Comparison of ENCODE assay signal across 13 cellular contexts in the genomic region with DNA sequence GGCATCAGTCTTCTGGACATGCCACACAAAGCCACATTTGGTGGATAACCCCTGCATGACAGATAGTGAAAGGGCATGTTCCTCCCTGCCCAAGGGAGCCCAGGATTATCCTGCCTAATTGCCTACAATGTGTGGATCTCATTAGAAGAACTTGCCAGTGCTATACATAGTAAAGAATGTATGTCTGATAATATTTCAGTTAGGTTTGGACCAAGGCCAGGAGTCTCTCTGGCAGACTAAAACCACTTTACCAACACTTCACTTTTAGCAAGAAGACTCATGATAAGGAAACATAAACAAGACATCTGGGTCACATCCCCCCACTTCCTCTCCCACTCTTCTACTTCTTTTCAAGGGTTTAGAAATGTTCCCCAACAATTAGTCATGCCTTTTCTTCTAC.
DNase-seq lines count a peak whose midpoint lies in the region; ATAC-seq and TF ChIP-seq lines count a peak whose summit lies in the region.
"Had no signal": no experiment of that assay in that cellular context is flagged by ENCODE, and none has a peak within 500 bp of the region (broad histone marks: within the 10 kb centered on the region; RNA-seq: fewer than 3 reads in every experiment).

No MANE protein-coding gene starts in this region.

- no peak overlapping the region for H3K14ac ChIP-seq in IMR-90 (replicated peaks; ENCODE audit: low read depth, low read length)

- no peak overlapping the region for H3K4me3 Mint-ChIP-seq in activated naive CD4-positive, alpha-beta T cell treated with anti-CD3 and anti-CD28 coated beads, Interleukin-2, amount 10 ng/mL, durations not matched to agents 7 days and 5 days
- H3K4me3 Mint-ChIP-seq in activated naive CD8-positive, alpha-beta T cell treated with anti-CD3 and anti-CD28 coated beads for 36 hours, result no peak overlapping the region

- ATAC-seq in IMR-90 (ENCODE audit: low read depth), result no peak
- no peak for ATAC-seq in HG03469 (IDR thresholded peaks at IDR 0.05; ENCODE audit: unreplicated experiment)

- no peak overlapping the region for H2BK15ac ChIP-seq in IMR-90 (ENCODE audit: low read depth, low read length)

- no peaks in the 10 kb centered on the region for H3K4me1 Mint-ChIP-seq in activated naive CD4-positive, alpha-beta T cell treated with anti-CD3 and anti-CD28 coated beads, Interleukin-2, amount 10 ng/mL, durations not matched to agents 7 days and 5 days
- H3K4me1 Mint-ChIP-seq in activated naive CD8-positive, alpha-beta T cell treated with anti-CD3 and anti-CD28 coated beads for 36 hours, result no peaks in the 10 kb centered on the region

- no peaks in the 10 kb centered on the region for H3K9me1 ChIP-seq in IMR-90 (ENCODE audit: insufficient read depth, low read length)

- intact Hi-C loops in IMR-90 (cut with micrococcal nuclease), result no loop called here

- H3K27me3 Mint-ChIP-seq in activated naive CD4-positive, alpha-beta T cell treated with anti-CD3 and anti-CD28 coated beads, Interleukin-2, amount 10 ng/mL, durations not matched to agents 7 days and 5 days, result no peaks in the 10 kb centered on the region
- no peaks in the 10 kb centered on the region for H3K27me3 Mint-ChIP-seq in activated naive CD8-positive, alpha-beta T cell treated with anti-CD3 and anti-CD28 coated beads for 36 hours

- H2AK5ac ChIP-seq in IMR-90 (ENCODE audit: low read depth, low read length), result no peak overlapping the region

- H4K91ac ChIP-seq in IMR-90 (ENCODE audit: insufficient read depth, low read depth, low read length), result no peak overlapping the region

- H2BK20ac ChIP-seq in IMR-90 (ENCODE audit: low read depth, low read length), result no peak overlapping the region

- H2AK9ac ChIP-seq in IMR-90 (replicated peaks; ENCODE audit: low read depth, low read length, poor library complexity), result no peak overlapping the region

- H3K18ac ChIP-seq in IMR-90 (ENCODE audit: low read depth, low read length), result no peak overlapping the region

- no peaks in the 10 kb centered on the region for H4K20me1 ChIP-seq in IMR-90 (ENCODE audit: insufficient read depth, low read length)

- H3K36me3 Mint-ChIP-seq in activated naive CD4-positive, alpha-beta T cell treated with anti-CD3 and anti-CD28 coated beads, Interleukin-2, amount 10 ng/mL, durations not matched to agents 7 days and 5 days, result no peaks in the 10 kb centered on the region
- peaks cover 5% of the 10 kb centered on the region for H3K36me3 Mint-ChIP-seq in activated naive CD8-positive, alpha-beta T cell treated with anti-CD3 and anti-CD28 coated beads for 36 hours

- CTCF ChIA-PET in IMR-90 (lab: Yijun Ruan, JAX) (no interaction called here), RWPE1 (lab: Yijun Ruan, JAX) (no interaction called here)
- CTCF ChIA-PET in activated naive CD4-positive, alpha-beta T cell treated with anti-CD3 and anti-CD28 coated beads, Interleukin-2, amount 10 ng/mL, durations not matched to agents 7 days and 5 days (lab: Charles Lee), result no interaction called here

- no peak overlapping the region for H3K56ac ChIP-seq in IMR-90 (ENCODE audit: extremely low read depth, insufficient read depth, low read length)

- no peaks in the 10 kb centered on the region for H3K79me1 ChIP-seq in IMR-90 (ENCODE audit: low read depth in 1 of 2, low read length in 2 of 2)

- H3K27me3 ChIP-seq in IMR-90 (ENCODE audit: control insufficient read depth, insufficient read depth, low read length), result no peaks in the 10 kb centered on the region
- H3K27me3 ChIP-seq: upper lobe of left lung had no signal

- POLR2A ChIA-PET in IMR-90 (lab: Charles Lee; ENCODE audit: unreplicated experiment) (no interaction called here), RWPE1 (lab: Yijun Ruan, JAX; ENCODE audit: low non-redundant PET) (no interaction called here)

- H3K23ac ChIP-seq in IMR-90 (ENCODE audit: low read depth, low read length), result no peak overlapping the region

- peak; percentile 17 for DNase-seq in CMK (ENCODE audit: low read depth)
- peak; percentile 22 for DNase-seq in IMR-90
- DNase-seq in RWPE1 (ENCODE audit: low spot score), result peak; percentile 20
- DNase-seq in fibroblast of villous mesenchyme (ENCODE audit: low read depth), result peak; percentile 91
- DNase-seq in activated naive CD4-positive, alpha-beta T cell treated with anti-CD3 and anti-CD28 coated beads, Interleukin-2, amount 10 ng/mL, durations not matched to agents 7 days and 5 days, result no peak
- DNase-seq in activated naive CD8-positive, alpha-beta T cell treated with anti-CD3 and anti-CD28 coated beads for 36 hours, result no peak
- DNase-seq in superior temporal gyrus (ENCODE audit: extremely low spot score), result no peak
- DNase-seq: Caco-2, GOT3, NCI-H526, upper lobe of left lung had no signal

- H3K4me2 ChIP-seq in IMR-90 (ENCODE audit: low read depth, low read length), result no peak overlapping the region

- no peak overlapping the region for H4K8ac ChIP-seq in IMR-90 (ENCODE audit: low read depth in 2 of 2, low read length in 2 of 2)

- no peak overlapping the region for H3K4ac ChIP-seq in IMR-90 (ENCODE audit: low read depth, low read length)

- H3K4me1 ChIP-seq in IMR-90 (ENCODE audit: control insufficient read depth, insufficient read depth, low read length), result no peaks in the 10 kb centered on the region
- H3K4me1 ChIP-seq: Caco-2, parathyroid adenoma, upper lobe of left lung had no signal

- no peak for TF ChIP-seq POLR2A in IMR-90 (IDR thresholded peaks at IDR 0.05; ENCODE audit: low read depth, low read length)

- TF ChIP-seq CTCF in IMR-90 (conservative IDR thresholded peaks at IDR 0.05; ENCODE audit: low read depth, low read length) (no peak), RWPE1 (conservative IDR thresholded peaks at IDR 0.05; ENCODE audit: low read depth) (no peak), fibroblast of villous mesenchyme (IDR thresholded peaks at IDR 0.05; ENCODE audit: insufficient read depth, low read depth, low read length) (no peak)

- no peak overlapping the region for H2BK5ac ChIP-seq in IMR-90 (ENCODE audit: low read depth, low read length, poor library complexity, severe bottlenecking)

- H3K27ac Mint-ChIP-seq in activated naive CD4-positive, alpha-beta T cell treated with anti-CD3 and anti-CD28 coated beads, Interleukin-2, amount 10 ng/mL, durations not matched to agents 7 days and 5 days, result no peak overlapping the region
- H3K27ac Mint-ChIP-seq in activated naive CD8-positive, alpha-beta T cell treated with anti-CD3 and anti-CD28 coated beads for 36 hours, result no peak overlapping the region

- H3K27ac ChIP-seq in IMR-90 (ENCODE audit: insufficient read depth, low read length), result no peak overlapping the region
- H3K27ac ChIP-seq in RWPE1, result no peak overlapping the region
- H3K27ac ChIP-seq: parathyroid adenoma, upper lobe of left lung had no signal

- peaks cover 15% of the 10 kb centered on the region for H3K9me3 Mint-ChIP-seq in activated naive CD4-positive, alpha-beta T cell treated with anti-CD3 and anti-CD28 coated beads, Interleukin-2, amount 10 ng/mL, durations not matched to agents 7 days and 5 days
- peaks cover 27% of the 10 kb centered on the region for H3K9me3 Mint-ChIP-seq in activated naive CD8-positive, alpha-beta T cell treated with anti-CD3 and anti-CD28 coated beads for 36 hours

- BruUV-seq in IMR-90 (replicated peaks; lab: Mats Ljungman, UMichigan), result no TSS peak

- H3K9ac ChIP-seq in IMR-90 (ENCODE audit: low read depth, low read length), result no peak overlapping the region
- H3K9ac ChIP-seq: parathyroid adenoma had no signal

- H3K36me3 ChIP-seq in IMR-90 (ENCODE audit: control insufficient read depth, insufficient read depth, low read length), result no peaks in the 10 kb centered on the region
- H3K36me3 ChIP-seq: upper lobe of left lung had no signal

- TF ChIP-seq RAD21 in IMR-90 (IDR thresholded peaks at IDR 0.05; ENCODE audit: low read length), result no peak

- H3K4me3 ChIP-seq in IMR-90 (ENCODE audit: insufficient read depth, low read depth, low read length) (no peak overlapping the region), fibroblast of villous mesenchyme (ENCODE audit: low read depth, low read length) (no peak overlapping the region)
- H3K4me3 ChIP-seq: upper lobe of left lung had no signal

- no peak overlapping the region for H2BK120ac ChIP-seq in IMR-90 (ENCODE audit: low read depth, low read length)

- peaks cover 5% of the 10 kb centered on the region for H3K9me3 ChIP-seq in IMR-90 (ENCODE audit: control insufficient read depth, insufficient read depth, low read length)

- no peak overlapping the region for H4K5ac ChIP-seq in IMR-90 (ENCODE audit: low read depth, low read length)

- dilution Hi-C loops in IMR-90 (cut with HindIII; ENCODE audit: low sequenced_read_pairs, unreplicated experiment), result no loop called here

- H2AFZ ChIP-seq in IMR-90 (replicated peaks; ENCODE audit: low read length, poor library complexity), result no peak overlapping the region
- H2AFZ ChIP-seq: parathyroid adenoma had no signal

- in situ Hi-C loops in IMR-90 (cut with MboI; ENCODE audit: low sequenced_read_pairs), result no loop called here

TF ChIP-seq in IMR-90, 13 proteins besides CTCF, POLR2A, EP300 and RAD21:
- TF ChIP-seq MAZ (IDR thresholded peaks at IDR 0.05; ENCODE audit: borderline replicate concordance, low read depth, low read length), result no peak

Comparison
In these comparisons a context has a peak if more than half of its experiments do, and no peak if none do; other contexts are left out.
1. DNase-seq: peak in CMK (single experiment), IMR-90 (single experiment), RWPE1 (single experiment) and fibroblast of villous mesenchyme (single experiment); none in activated naive CD4-positive, alpha-beta T cell treated with anti-CD3 and anti-CD28 coated beads, Interleukin-2, amount 10 ng/mL, durations not matched to agents 7 days and 5 days (single experiment), activated naive CD8-positive, alpha-beta T cell treated with anti-CD3 and anti-CD28 coated beads for 36 hours (single experiment) and superior temporal gyrus (single experiment).